Comparison of ENCODE assay signal across 16 cellular contexts in genomic region chr2:241612156-241613017, GRCh38. TPM values are rescaled to one million over a fixed set of nuclear protein-coding genes. Genes with fewer than 3 reads are reported as not detected.
A peak's percentile ranks its signal among the peaks of the same experiment; 100 is the strongest.
DNase-seq lines count a peak whose midpoint lies in the region; ATAC-seq and TF ChIP-seq lines count a peak whose summit lies in the region.
"Had no signal": no experiment of that assay in that cellular context is flagged by ENCODE, and none has a peak within 500 bp of the region (broad histone marks: within the 10 kb centered on the region; RNA-seq: fewer than 3 reads in every experiment).

No MANE protein-coding gene starts in this region.

- H3K79me2 ChIP-seq in hepatocyte = peaks cover 78% of the 10 kb centered on the region

- TF ChIP-seq CTCF in left ventricle myocardium inferior (IDR thresholded peaks at IDR 0.05; ENCODE audit: borderline replicate concordance) = no peak
- TF ChIP-seq CTCF in hepatocyte (IDR thresholded peaks at IDR 0.05; ENCODE audit: poor library complexity) = no peak
- no peak for TF ChIP-seq CTCF in uterus (IDR thresholded peaks at IDR 0.05)
- TF ChIP-seq CTCF in prostate gland (IDR thresholded peaks at IDR 0.05) = no peak

- ATAC-seq in left cardiac atrium = no peak
- ATAC-seq: stimulated activated naive B cell treated with anti-CD40 and anti-IgM and Interleukin-4, amounts not matched to agents 10 μg/mL and 1 μg/mL and 100 μg/mL, for 72 hours had no signal

- H3K4me2 ChIP-seq in hepatocyte = peak overlapping the region; percentile 34

- peak overlapping the region; percentile 87 for H3K27ac ChIP-seq in left ventricle myocardium inferior (replicated peaks)
- peak overlapping the region; percentile 66 for H3K27ac ChIP-seq in hepatocyte
- H3K27ac ChIP-seq in uterus = peak overlapping the region; percentile 38 to 44
- H3K27ac ChIP-seq in prostate gland = peak overlapping the region in 1 of 2 donors; percentile 41
- H3K27ac ChIP-seq: C4-2B had no signal

- TF ChIP-seq POLR2A in uterus (IDR thresholded peaks at IDR 0.05) = no peak
- no peak for TF ChIP-seq POLR2A in prostate gland (IDR thresholded peaks at IDR 0.05)

- no peak overlapping the region for H2AFZ ChIP-seq in hepatocyte

- H3K36me3 ChIP-seq in left ventricle myocardium inferior (peaks cover 8% of the 10 kb centered on the region), hepatocyte (replicated peaks; ENCODE audit: insufficient read depth, low read depth) (no peaks in the 10 kb centered on the region), uterus (no peaks in the 10 kb centered on the region), prostate gland (no peaks in the 10 kb centered on the region)
- H3K36me3 ChIP-seq: ovary had no signal

- 70% methylated on average over 20 of the region's 20 CpGs for WGBS in hepatocyte (ENCODE audit: low lambda C conversion rate, missing lambda C conversion rate)
- 60% methylated on average over 20 of the region's 20 CpGs for WGBS in prostate gland

- DNase-seq in left ventricle myocardium inferior (no peak), left cardiac atrium (no peak), NCI-H748 (lab: John Stamatoyannopoulos, UW; ENCODE audit: unreplicated experiment) (peak; percentile 81), hepatocyte (ENCODE audit: low spot score) (no peak), uterus (no peak), NCI-H446 treated with DMSO at 0.1 percent for 48 hours (lab: John Stamatoyannopoulos, UW) (no peak), prostate gland (ENCODE audit: low spot score) (no peak), NCI-H1048 (lab: John Stamatoyannopoulos, UW) (no peak)
- DNase-seq: anterior cingulate cortex; GDM1; head of caudate nucleus; NCI-H524 treated with DMSO at 0.1 percent for 48 hours; SHP77 treated with DMSO at 0.1 percent for 48 hours; stimulated activated naive B cell treated with anti-CD40 and anti-IgM and Interleukin-4, amounts not matched to agents 10 μg/mL and 1 μg/mL and 100 μg/mL, for 72 hours had no signal

- peaks cover 68% of the 10 kb centered on the region for H3K4me1 ChIP-seq in left ventricle myocardium inferior
- H3K4me1 ChIP-seq in hepatocyte (ENCODE audit: insufficient read depth) = peaks cover 22% of the 10 kb centered on the region
- H3K4me1 ChIP-seq in uterus = no peaks in the 10 kb centered on the region
- H3K4me1 ChIP-seq in prostate gland (replicated peaks) = peaks cover 10% of the 10 kb centered on the region

- H3K27me3 ChIP-seq in left ventricle myocardium inferior (ENCODE audit: low read depth) (no peaks in the 10 kb centered on the region), hepatocyte (no peaks in the 10 kb centered on the region), uterus (no peaks in the 10 kb centered on the region), prostate gland (replicated peaks; ENCODE audit: insufficient read depth) (no peaks in the 10 kb centered on the region)
- H3K27me3 ChIP-seq: ovary had no signal

- intact Hi-C loops in left ventricle myocardium inferior (cut with micrococcal nuclease) (no loop called here), left cardiac atrium (cut with DNase I) (no loop called here), uterus (cut with DNase I; ENCODE audit: low total_unique reads) (no loop called here), prostate gland (cut with DNase I) (no loop called here)

- no peaks in the 10 kb centered on the region for H3K9me2 ChIP-seq in hepatocyte (replicated peaks; ENCODE audit: insufficient read depth)

- H4K20me1 ChIP-seq in hepatocyte (ENCODE audit: insufficient read depth, poor library complexity, severe bottlenecking) = peaks cover 3% of the 10 kb centered on the region

- H3K4me3 ChIP-seq in left ventricle myocardium inferior (no peak overlapping the region), hepatocyte (no peak overlapping the region), uterus (no peak overlapping the region), prostate gland (no peak overlapping the region)
- H3K4me3 ChIP-seq: ovary had no signal

- no peaks in the 10 kb centered on the region for H3K9me3 ChIP-seq in left ventricle myocardium inferior (replicated peaks)
- no peaks in the 10 kb centered on the region for H3K9me3 ChIP-seq in hepatocyte (ENCODE audit: low read depth)
- H3K9me3 ChIP-seq in uterus = no peaks in the 10 kb centered on the region
- H3K9me3 ChIP-seq in prostate gland = no peaks in the 10 kb centered on the region
- H3K9me3 ChIP-seq: ovary had no signal

RNA-seq across cellular contexts. Expression of gene THAP4, which starts 24.6 kb away (rescaled TPM):
- 68.8 TPM for total RNA-seq in left ventricle myocardium inferior
- 10 to 100 TPM; 73.3 to 74.4 TPM for total RNA-seq in left cardiac atrium
- 33.5 and 43.2 TPM in 2 replicates for total RNA-seq in hepatocyte
- 58.1 and 59.8 TPM in 2 replicates for polyA plus RNA-seq in hepatocyte
- total RNA-seq in uterus = 10 to 100 TPM; 21.2 to 42.7 (median 28.9) TPM
- 10 to 100 TPM; 60.8 to 92.9 TPM for total RNA-seq in prostate gland

RNA-seq across cellular contexts. Expression of gene ATG4B, which starts 25.1 kb away (rescaled TPM):
- total RNA-seq in left ventricle myocardium inferior = 39.9 TPM
- total RNA-seq in left cardiac atrium = 10 to 100 TPM; 43.0 to 49.4 TPM
- 61.0 and 61.3 TPM in 2 replicates for total RNA-seq in hepatocyte
- polyA plus RNA-seq in hepatocyte = 108 and 126 TPM in 2 replicates
- 10 to 100 TPM; 14.4 to 99.8 (median 56.7) TPM for total RNA-seq in uterus
- 100 to 1,000 TPM in 1 of 2 donors, 10 to 100 TPM in 1; 63.9 to 162 TPM for total RNA-seq in prostate gland

RNA-seq across cellular contexts. Expression of gene BOK, which starts 53.8 kb away (rescaled TPM):
- 2.4 TPM for total RNA-seq in left ventricle myocardium inferior
- 10 to 100 TPM; 20.4 to 30.2 TPM for total RNA-seq in left cardiac atrium
- 24.2 and 25.4 TPM in 2 replicates for total RNA-seq in hepatocyte
- polyA plus RNA-seq in hepatocyte = 26.5 and 39.7 TPM in 2 replicates
- total RNA-seq in uterus = 10 to 100 TPM; 22.9 to 31.2 (median 26.4) TPM
- total RNA-seq in prostate gland = 10 to 100 TPM; 58.3 to 91.6 TPM
